Comparison of ENCODE assay signal across 10 cellular contexts in genomic region chr6:138520463-138520862, GRCh38. TPM values are rescaled to one million over a fixed set of nuclear protein-coding genes. Genes with fewer than 3 reads are reported as not detected.
DNase-seq lines count a peak whose midpoint lies in the region; ATAC-seq and TF ChIP-seq lines count a peak whose summit lies in the region.
"Had no signal": no experiment of that assay in that cellular context is flagged by ENCODE, and none has a peak within 500 bp of the region (broad histone marks: within the 10 kb centered on the region; RNA-seq: fewer than 3 reads in every experiment).

No MANE protein-coding gene starts in this region.

- H3K4me2 ChIP-seq in SK-N-SH = no peak overlapping the region

- no peak overlapping the region for H3K27ac Mint-ChIP-seq in glutamatergic neuron (ENCODE audit: unreplicated experiment)
- H3K27ac Mint-ChIP-seq: T-helper 17 cell had no signal

- peaks cover 6% of the 10 kb centered on the region for H3K36me3 Mint-ChIP-seq in glutamatergic neuron (ENCODE audit: unreplicated experiment)

- H3K9me3 Mint-ChIP-seq in glutamatergic neuron (ENCODE audit: unreplicated experiment) = peaks cover 2% of the 10 kb centered on the region

- H3K27me3 ChIP-seq in cardiac muscle cell (no peaks in the 10 kb centered on the region), right atrium auricular region (no peaks in the 10 kb centered on the region), SK-N-SH (ENCODE audit: insufficient read depth) (peaks cover 7% of the 10 kb centered on the region; the same call in 1 of the 2 replicates), upper lobe of right lung (no peaks in the 10 kb centered on the region)
- H3K27me3 ChIP-seq: thyroid gland had no signal

- H3K36me3 ChIP-seq in cardiac muscle cell (no peaks in the 10 kb centered on the region), right atrium auricular region (no peaks in the 10 kb centered on the region), SK-N-SH (replicated peaks in 1 of 2; ENCODE audit: control insufficient read depth in 1 of 2, insufficient read depth in 2 of 2, low read length in 1 of 2) (no peaks in the 10 kb centered on the region), upper lobe of right lung (no peaks in the 10 kb centered on the region)
- H3K36me3 ChIP-seq: thyroid gland had no signal

- H3K9me3 ChIP-seq in cardiac muscle cell (ENCODE audit: low read depth) (no peaks in the 10 kb centered on the region), right atrium auricular region (no peaks in the 10 kb centered on the region), SK-N-SH (no peaks in the 10 kb centered on the region), upper lobe of right lung (no peaks in the 10 kb centered on the region)
- H3K9me3 ChIP-seq: thyroid gland had no signal

- H2AFZ ChIP-seq in SK-N-SH (ENCODE audit: low read depth) = no peak overlapping the region

- H3F3A ChIP-seq in SK-N-SH (replicated peaks; ENCODE audit: insufficient read depth) = no peaks in the 10 kb centered on the region

- no peaks in the 10 kb centered on the region for H3K79me2 ChIP-seq in SK-N-SH (ENCODE audit: insufficient read depth)

- intact Hi-C loops in upper lobe of right lung (cut with DNase I) = no loop called here

- no peak overlapping the region for H3K9ac ChIP-seq in SK-N-SH

- peaks cover 9% of the 10 kb centered on the region for H3K4me1 Mint-ChIP-seq in glutamatergic neuron (ENCODE audit: low read depth, unreplicated experiment)

- CTCF ChIA-PET in SK-N-SH (lab: Yijun Ruan, JAX) = interaction anchor here (0.8 to 7.7 kb wide), 13 partner anchors 8 to 414 kb away, joined by 3 to 42 read pairs (median 4); no protein-coding TSS in a partner anchor

- peaks cover 5% of the 10 kb centered on the region for H3K27me3 Mint-ChIP-seq in glutamatergic neuron (ENCODE audit: unreplicated experiment)

- 4% methylated on average over 3 of the region's 3 CpGs for WGBS in SK-N-SH (ENCODE audit: low lambda C conversion rate)

- no peak overlapping the region for H3K27ac ChIP-seq in cardiac muscle cell
- H3K27ac ChIP-seq in right atrium auricular region = no peak overlapping the region
- no peak overlapping the region for H3K27ac ChIP-seq in SK-N-SH (ENCODE audit: low read depth in 2 of 2, low read length in 1 of 2)
- no peak overlapping the region for H3K27ac ChIP-seq in upper lobe of right lung
- H3K27ac ChIP-seq: thyroid gland had no signal

- no peaks in the 10 kb centered on the region for H4K20me1 ChIP-seq in SK-N-SH (ENCODE audit: insufficient read depth)

- TF ChIP-seq CTCF in cardiac muscle cell (IDR thresholded peaks at IDR 0.05; ENCODE audit: low read depth, low read length) = peak; percentile 40
- peak in 1 of 2 donors; percentile 59 for TF ChIP-seq CTCF in right atrium auricular region (IDR thresholded peaks at IDR 0.05)
- TF ChIP-seq CTCF in SK-N-SH (IDR thresholded peaks at IDR 0.05) = peak; percentile 59
- TF ChIP-seq CTCF in glutamatergic neuron (IDR thresholded peaks at IDR 0.05; ENCODE audit: partially characterized antibody, unreplicated experiment) = peak; percentile 72
- TF ChIP-seq CTCF in upper lobe of right lung (IDR thresholded peaks at IDR 0.05) = peak; percentile 44

- no peak overlapping the region for H3K4me3 Mint-ChIP-seq in glutamatergic neuron (ENCODE audit: unreplicated experiment)
- H3K4me3 Mint-ChIP-seq: T-helper 17 cell had no signal

- POLR2A ChIA-PET in SK-N-SH (lab: Yijun Ruan, JAX) = no interaction called here

- DNase-seq in cardiac muscle cell (ENCODE audit: low read depth in 1 of 2, low spot score in 1 of 2) (peak in 1 of 2 donors; percentile 53), right atrium auricular region (ENCODE audit: low spot score) (no peak), SK-N-SH (peak; percentile 4), glutamatergic neuron (no peak), upper lobe of right lung (no peak), NCI-H1105 (lab: John Stamatoyannopoulos, UW) (no peak)
- no peak for DNase-seq in activated CD4-positive, CD25-positive, alpha-beta regulatory T cell (lab: John Stamatoyannopoulos, UW)
- DNase-seq: T-helper 17 cell, thyroid gland had no signal

- no peaks in the 10 kb centered on the region for H3K4me1 ChIP-seq in cardiac muscle cell (ENCODE audit: low read depth)
- H3K4me1 ChIP-seq in right atrium auricular region = peaks cover 0 to 30% of the 10 kb centered on the region in 2 donors
- no peaks in the 10 kb centered on the region for H3K4me1 ChIP-seq in SK-N-SH (ENCODE audit: control insufficient read depth in 1 of 2, insufficient read depth in 2 of 2, low read depth in 1 of 2, low read length in 1 of 2)
- peaks cover 15% of the 10 kb centered on the region for H3K4me1 ChIP-seq in upper lobe of right lung
- H3K4me1 ChIP-seq: thyroid gland had no signal

- TF ChIP-seq RAD21 in SK-N-SH (IDR thresholded peaks at IDR 0.05; ENCODE audit: low read length) = peak; percentile 27; the same call in 1 of the 2 replicates

- H3K9me2 ChIP-seq in SK-N-SH = no peaks in the 10 kb centered on the region

- ATAC-seq in upper lobe of right lung (peak; percentile 27), GM18502 (IDR thresholded peaks at IDR 0.05; ENCODE audit: poor library complexity, unreplicated experiment) (no peak)
- ATAC-seq: T-helper 17 cell had no signal

- H3K4me3 ChIP-seq in cardiac muscle cell = no peak overlapping the region
- H3K4me3 ChIP-seq in right atrium auricular region = no peak overlapping the region
- no peak overlapping the region for H3K4me3 ChIP-seq in SK-N-SH (ENCODE audit: low read depth in 2 of 2, low read length in 1 of 2)
- no peak overlapping the region for H3K4me3 ChIP-seq in upper lobe of right lung
- H3K4me3 ChIP-seq: thyroid gland had no signal

- TF ChIP-seq EP300 in SK-N-SH (IDR thresholded peaks at IDR 0.05; ENCODE audit: borderline replicate concordance in 1 of 2, low read depth in 1 of 2, low read length in 1 of 2) = no peak

TF ChIP-seq in SK-N-SH, 30 proteins besides CTCF, POLR2A, EP300 and RAD21:
- TF ChIP-seq SMC3 (IDR thresholded peaks at IDR 0.05; ENCODE audit: low read depth, low read length) (peak; percentile 27; the same call in 1 of the 2 replicates), FOSL2 (IDR thresholded peaks at IDR 0.05; ENCODE audit: borderline replicate concordance, low read depth) (no peak)

RNA-seq across cellular contexts. Expression of gene NHSL1, which starts 21.2 kb away (rescaled TPM):
- 8.4 and 11.3 TPM in 2 replicates for total RNA-seq in cardiac muscle cell
- polyA plus RNA-seq in cardiac muscle cell = 6.0 and 6.6 TPM in 2 replicates
- 10 to 100 TPM; 34.3 to 41.6 TPM for total RNA-seq in right atrium auricular region
- polyA plus RNA-seq in SK-N-SH (2012; rRNA removed) = under 0.01 TPM in 1 of 2 replicates, not detected in the other
- polyA plus RNA-seq in SK-N-SH (2012; cell fraction: cytosol; rRNA removed) = 0.03 and 0.08 TPM in 2 replicates
- polyA plus RNA-seq in SK-N-SH (2012; cell fraction: nucleus; rRNA removed) = 0.01 TPM in 1 of 2 replicates, not detected in the other
- 57.8 TPM for total RNA-seq in glutamatergic neuron (ENCODE audit: unreplicated experiment)
- total RNA-seq in upper lobe of right lung = 69.5 TPM
